ENCODE assay signal across 30 cellular contexts in genomic region chr5:141926434-141926833, GRCh38. TPM values are rescaled to one million over a fixed set of nuclear protein-coding genes. Genes with fewer than 3 reads are reported as not detected.
"Had no signal": no experiment of that assay in that cellular context is flagged by ENCODE, and none has a peak within 500 bp of the region (broad histone marks: within the 10 kb centered on the region; RNA-seq: fewer than 3 reads in every experiment).

No MANE protein-coding gene starts in this region.

- H3K9me3 ChIP-seq: ascending aorta, body of pancreas, MG63, Peyer's patch had no signal

- H3K4me3 ChIP-seq: ascending aorta, body of pancreas, MG63, Peyer's patch had no signal

- H3K27ac ChIP-seq: ascending aorta, body of pancreas, Peyer's patch had no signal

- H3K27me3 Mint-ChIP-seq: activated CD8-positive, alpha-beta memory T cell treated with anti-CD3 and anti-CD28 coated beads, Interleukin-2, amount 10 ng/mL, durations not matched to agents 7 days and 5 days; activated naive CD8-positive, alpha-beta T cell treated with anti-CD3 and anti-CD28 coated beads, Interleukin-2, amount 10 ng/mL, durations not matched to agents 7 days and 5 days; activated T-cell treated with anti-CD3 and anti-CD28 coated beads, Interleukin-2, amount 50 U/mL, for 24 hours; central memory CD8-positive, alpha-beta T cell had no signal

- ATAC-seq: activated CD4-positive, CD25-positive, alpha-beta regulatory T cell treated with anti-CD3 and anti-CD28 coated beads, Interleukin-2, amount 50 U/mL, for 24 hours; activated CD8-positive, alpha-beta memory T cell treated with anti-CD3 and anti-CD28 coated beads, Interleukin-2, amount 10 ng/mL, durations not matched to agents 7 days and 5 days; activated CD8-positive, alpha-beta T cell treated with anti-CD3 and anti-CD28 coated beads, Interleukin-2, amount 10 ng/mL, durations not matched to agents 7 days and 5 days; body of pancreas had no signal

- H3K27ac Mint-ChIP-seq: activated CD8-positive, alpha-beta memory T cell treated with anti-CD3 and anti-CD28 coated beads, Interleukin-2, amount 10 ng/mL, durations not matched to agents 7 days and 5 days; activated naive CD8-positive, alpha-beta T cell treated with anti-CD3 and anti-CD28 coated beads, Interleukin-2, amount 10 ng/mL, durations not matched to agents 7 days and 5 days; activated T-cell treated with anti-CD3 and anti-CD28 coated beads, Interleukin-2, amount 50 U/mL, for 24 hours; T-helper 1 cell treated with Interleukin-12 subunit alpha and Interleukin-12 subunit beta and Interleukin-4 antibody, amounts not matched to agents 30 μg/mL and 1 μg/mL, for 36 hours had no signal

- H3K9me3 Mint-ChIP-seq: activated naive CD8-positive, alpha-beta T cell treated with anti-CD3 and anti-CD28 coated beads, Interleukin-2, amount 10 ng/mL, durations not matched to agents 7 days and 5 days; activated T-cell treated with anti-CD3 and anti-CD28 coated beads, Interleukin-2, amount 50 U/mL, for 24 hours; central memory CD8-positive, alpha-beta T cell; T-helper 1 cell treated with Interleukin-12 subunit alpha and Interleukin-12 subunit beta and Interleukin-4 antibody, amounts not matched to agents 30 μg/mL and 1 μg/mL, for 36 hours had no signal

- H3K27me3 ChIP-seq: ascending aorta, body of pancreas, MG63, Peyer's patch had no signal

- H3K4me3 Mint-ChIP-seq: activated CD8-positive, alpha-beta memory T cell treated with anti-CD3 and anti-CD28 coated beads, Interleukin-2, amount 10 ng/mL, durations not matched to agents 7 days and 5 days; activated CD8-positive, alpha-beta T cell treated with anti-CD3 and anti-CD28 coated beads, Interleukin-2, amount 10 ng/mL, durations not matched to agents 7 days and 5 days; activated naive CD8-positive, alpha-beta T cell treated with anti-CD3 and anti-CD28 coated beads, Interleukin-2, amount 10 ng/mL, durations not matched to agents 7 days and 5 days; activated T-cell treated with anti-CD3 and anti-CD28 coated beads, Interleukin-2, amount 50 U/mL, for 24 hours; central memory CD8-positive, alpha-beta T cell; T-helper 1 cell treated with Interleukin-12 subunit alpha and Interleukin-12 subunit beta and Interleukin-4 antibody, amounts not matched to agents 30 μg/mL and 1 μg/mL, for 36 hours had no signal

- DNase-seq: activated CD4-positive, alpha-beta T cell treated with anti-CD3 and anti-CD28 coated beads for 48 hours; activated CD4-positive, alpha-beta T cell treated with anti-CD3 and anti-CD28 coated beads, Interleukin-2, amount 50 U/mL, for 4 hours; activated CD8-positive, alpha-beta memory T cell treated with anti-CD3 and anti-CD28 coated beads, Interleukin-2, amount 10 ng/mL, durations not matched to agents 7 days and 5 days; activated CD8-positive, alpha-beta T cell treated with anti-CD3 and anti-CD28 coated beads, Interleukin-2, amount 10 ng/mL, durations not matched to agents 7 days and 5 days; activated effector memory CD4-positive, alpha-beta T cell treated with anti-CD3 and anti-CD28 coated beads, Interleukin-2, amount 50 U/mL, for 16 hours; activated naive CD4-positive, alpha-beta T cell treated with Interleukin-2 at 50 U/mL for 16 hours; activated naive CD8-positive, alpha-beta T cell treated with anti-CD3 and anti-CD28 coated beads, Interleukin-2, amount 10 ng/mL, durations not matched to agents 7 days and 5 days; activated T-cell treated with anti-CD3 and anti-CD28 coated beads, Interleukin-2, amount 50 U/mL, for 24 hours; amniotic stem cell; body of pancreas; IMR-90; KG1; MG63; MV-4-11; NCI-H1092 treated with DMSO at 0.1 percent for 48 hours; NCI-H1417 treated with DMSO at 0.1 percent for 48 hours; NCI-H1694 treated with DMSO at 0.1 percent for 48 hours; NCI-H2081; NCI-H510A treated with DMSO at 0.1 percent for 48 hours; NCI-H69; NK-92 treated with Interleukin-12 subunit alpha and Interleukin-12 subunit beta, amount 100 ng/mL, for 24 hours; OCI-M1; Peyer's patch; SHP77 had no signal

RNA-seq across cellular contexts. Expression of gene PCDH12, which starts 31.6 kb away (rescaled TPM):
- total RNA-seq: SK-MEL-5 had no signal

RNA-seq across cellular contexts. Expression of gene PCDH1, which starts 48.2 kb away (rescaled TPM):
- total RNA-seq: activated CD8-positive, alpha-beta memory T cell treated with anti-CD3 and anti-CD28 coated beads, Interleukin-2, amount 10 ng/mL, durations not matched to agents 7 days and 5 days; activated CD8-positive, alpha-beta T cell treated with anti-CD3 and anti-CD28 coated beads, Interleukin-2, amount 10 ng/mL, durations not matched to agents 7 days and 5 days; activated naive CD8-positive, alpha-beta T cell treated with anti-CD3 and anti-CD28 coated beads, Interleukin-2, amount 10 ng/mL, durations not matched to agents 7 days and 5 days; LHCN-M2 had no signal
